ENCODE assay signal across 11 cellular contexts in genomic region chr6:151001387-151002063, GRCh38.
DNase-seq lines count a peak whose midpoint lies in the region; ATAC-seq lines count a peak whose summit lies in the region.
"Had no signal": no experiment of that assay in that cellular context is flagged by ENCODE, and none has a peak within 500 bp of the region (broad histone marks: within the 10 kb centered on the region; RNA-seq: fewer than 3 reads in every experiment).

No MANE protein-coding gene starts in this region.

- peaks cover 17% of the 10 kb centered on the region for H3K36me3 Mint-ChIP-seq in activated CD4-positive, alpha-beta T cell treated with anti-CD3 and anti-CD28 coated beads, Interleukin-2, amount 10 ng/mL, durations not matched to agents 24 days and 14 days (ENCODE audit: low read depth)
- H3K36me3 Mint-ChIP-seq in stimulated activated memory B cell treated with anti-CD40 and anti-IgM and Interleukin-4, amounts not matched to agents 10 μg/mL and 1 μg/mL and 100 μg/mL, for 72 hours: peaks cover 22% of the 10 kb centered on the region
- H3K36me3 Mint-ChIP-seq: natural killer cell treated with Interleukin-12 subunit alpha and Interleukin-12 subunit beta and Interleukin-15 and Interleukin-18, amount 100 ng/mL, for 72 hours had no signal

- no peaks in the 10 kb centered on the region for H3K9me3 Mint-ChIP-seq in activated CD4-positive, alpha-beta T cell treated with anti-CD3 and anti-CD28 coated beads, Interleukin-2, amount 10 ng/mL, durations not matched to agents 24 days and 14 days
- H3K9me3 Mint-ChIP-seq in stimulated activated memory B cell treated with anti-CD40 and anti-IgM and Interleukin-4, amounts not matched to agents 10 μg/mL and 1 μg/mL and 100 μg/mL, for 72 hours: no peaks in the 10 kb centered on the region
- H3K9me3 Mint-ChIP-seq: natural killer cell treated with Interleukin-12 subunit alpha and Interleukin-12 subunit beta and Interleukin-15 and Interleukin-18, amount 100 ng/mL, for 72 hours had no signal

- no peak for DNase-seq in activated CD4-positive, alpha-beta T cell treated with anti-CD3 and anti-CD28 coated beads, Interleukin-2, amount 10 ng/mL, durations not matched to agents 24 days and 14 days
- no peak for DNase-seq in activated CD4-positive, alpha-beta T cell treated with anti-CD3 and anti-CD28 coated beads, Interleukin-2, amount 50 U/mL, for 4 hours
- DNase-seq in nucleus accumbens (lab: John Stamatoyannopoulos, UW) (no peak), dedifferentiated amniotic fluid mesenchymal stem cell (ENCODE audit: extremely low spot score) (no peak), posterior cingulate gyrus (no peak)
- DNase-seq: esophagus squamous epithelium; stimulated activated naive CD4-positive, alpha-beta T cell treated with Interleukin-2 at 50 U/mL for 16 hours had no signal

- H3K4me1 Mint-ChIP-seq in activated CD4-positive, alpha-beta T cell treated with anti-CD3 and anti-CD28 coated beads, Interleukin-2, amount 10 ng/mL, durations not matched to agents 24 days and 14 days: peaks cover 26% of the 10 kb centered on the region
- H3K4me1 Mint-ChIP-seq in stimulated activated memory B cell treated with anti-CD40 and anti-IgM and Interleukin-4, amounts not matched to agents 10 μg/mL and 1 μg/mL and 100 μg/mL, for 72 hours: peaks cover 14% of the 10 kb centered on the region

- intact Hi-C loops in activated CD4-positive, alpha-beta T cell treated with anti-CD3 and anti-CD28 coated beads, Interleukin-2, amount 10 ng/mL, durations not matched to agents 24 days and 14 days (cut with micrococcal nuclease): no loop called here
- intact Hi-C loops in posterior cingulate gyrus (cut with DNase I): loop anchor here (5.0 kb wide), 1 partner anchor 94 kb away; no protein-coding TSS in a partner anchor

- H3K27ac Mint-ChIP-seq in activated CD4-positive, alpha-beta T cell treated with anti-CD3 and anti-CD28 coated beads, Interleukin-2, amount 10 ng/mL, durations not matched to agents 24 days and 14 days: peak overlapping the region; percentile 49
- H3K27ac Mint-ChIP-seq in stimulated activated memory B cell treated with anti-CD40 and anti-IgM and Interleukin-4, amounts not matched to agents 10 μg/mL and 1 μg/mL and 100 μg/mL, for 72 hours: peak overlapping the region; percentile 51

- H3K27me3 Mint-ChIP-seq in activated CD4-positive, alpha-beta T cell treated with anti-CD3 and anti-CD28 coated beads, Interleukin-2, amount 10 ng/mL, durations not matched to agents 24 days and 14 days: no peaks in the 10 kb centered on the region
- no peaks in the 10 kb centered on the region for H3K27me3 Mint-ChIP-seq in stimulated activated memory B cell treated with anti-CD40 and anti-IgM and Interleukin-4, amounts not matched to agents 10 μg/mL and 1 μg/mL and 100 μg/mL, for 72 hours
- H3K27me3 Mint-ChIP-seq: natural killer cell treated with Interleukin-12 subunit alpha and Interleukin-12 subunit beta and Interleukin-15 and Interleukin-18, amount 100 ng/mL, for 72 hours had no signal

- ATAC-seq in GM21737 (IDR thresholded peaks at IDR 0.05; ENCODE audit: unreplicated experiment): peak; percentile 55
- ATAC-seq in HG03520 (IDR thresholded peaks at IDR 0.05; ENCODE audit: unreplicated experiment): peak; percentile 74
- peak; percentile 57 for ATAC-seq in stimulated activated memory B cell treated with anti-CD40 and anti-IgM and Interleukin-4, amounts not matched to agents 10 μg/mL and 1 μg/mL and 100 μg/mL, for 72 hours
- ATAC-seq: natural killer cell treated with Interleukin-12 subunit alpha and Interleukin-12 subunit beta and Interleukin-15 and Interleukin-18, amount 100 ng/mL, for 72 hours had no signal

- H3K4me3 Mint-ChIP-seq in activated CD4-positive, alpha-beta T cell treated with anti-CD3 and anti-CD28 coated beads, Interleukin-2, amount 10 ng/mL, durations not matched to agents 24 days and 14 days: no peak overlapping the region
- peak overlapping the region; percentile 10 for H3K4me3 Mint-ChIP-seq in stimulated activated memory B cell treated with anti-CD40 and anti-IgM and Interleukin-4, amounts not matched to agents 10 μg/mL and 1 μg/mL and 100 μg/mL, for 72 hours
- H3K4me3 Mint-ChIP-seq: natural killer cell treated with Interleukin-12 subunit alpha and Interleukin-12 subunit beta and Interleukin-15 and Interleukin-18, amount 100 ng/mL, for 72 hours had no signal
